In the genomic region with DNA sequence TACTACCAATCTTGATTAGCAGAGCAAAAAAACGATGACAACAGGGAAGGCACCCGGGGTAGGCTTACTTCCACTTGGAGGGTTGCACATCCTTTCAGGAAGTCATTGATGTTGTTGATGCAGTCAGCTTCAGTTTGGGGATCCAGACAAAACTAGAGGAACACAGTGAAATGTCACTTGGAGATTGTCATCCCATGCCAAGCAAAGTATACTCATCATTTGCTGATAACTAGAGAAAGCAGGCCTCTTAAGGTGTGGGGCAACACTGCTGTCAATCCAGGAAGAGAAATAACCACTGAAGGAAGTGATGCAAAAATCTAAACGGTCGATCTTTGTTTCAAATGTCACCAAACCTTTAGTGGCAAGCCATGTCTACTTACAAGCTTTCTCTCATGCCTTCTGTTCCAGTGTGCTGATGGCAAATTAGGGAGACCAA, we compare ENCODE assay signal across 9 cellular contexts. TPM values are rescaled to one million over a fixed set of nuclear protein-coding genes. Genes with fewer than 3 reads are reported as not detected.
DNase-seq lines count a peak whose midpoint lies in the region; ATAC-seq and FAIRE-seq lines count a peak whose summit lies in the region.
"Had no signal": no experiment of that assay in that cellular context is flagged by ENCODE, and none has a peak within 500 bp of the region (broad histone marks: within the 10 kb centered on the region; RNA-seq: fewer than 3 reads in every experiment).

No MANE protein-coding gene starts in this region.

- H3K27me3 ChIP-seq in small intestine (ENCODE audit: control insufficient read depth in 2 of 2, insufficient read depth in 2 of 2, low read length in 2 of 2): no peaks in the 10 kb centered on the region

- H3K9me3 ChIP-seq in small intestine (ENCODE audit: control insufficient read depth, low read depth): no peaks in the 10 kb centered on the region

- H3K27me3 Mint-ChIP-seq in activated T-helper 17 cell treated with anti-CD3 and anti-CD28 coated beads, Interleukin-2, amount 50 U/mL, for 72 hours: no peaks in the 10 kb centered on the region

- peaks cover 37% of the 10 kb centered on the region for H3K36me3 Mint-ChIP-seq in activated T-helper 17 cell treated with anti-CD3 and anti-CD28 coated beads, Interleukin-2, amount 50 U/mL, for 72 hours (ENCODE audit: low read depth)

- H3K36me3 ChIP-seq in small intestine (ENCODE audit: control insufficient read depth in 2 of 2, insufficient read depth in 2 of 2, low read length in 2 of 2): no peaks in the 10 kb centered on the region

- peak overlapping the region; percentile 91 for H3K27ac Mint-ChIP-seq in activated T-helper 17 cell treated with anti-CD3 and anti-CD28 coated beads, Interleukin-2, amount 50 U/mL, for 72 hours

- H3K9me3 Mint-ChIP-seq in activated T-helper 17 cell treated with anti-CD3 and anti-CD28 coated beads, Interleukin-2, amount 50 U/mL, for 72 hours: no peaks in the 10 kb centered on the region

- peak; percentile 58 for ATAC-seq in HG03432 (IDR thresholded peaks at IDR 0.05; ENCODE audit: unreplicated experiment)
- ATAC-seq in activated T-helper 17 cell treated with anti-CD3 and anti-CD28 coated beads, Interleukin-2, amount 50 U/mL, for 72 hours (replicated peaks): peak; percentile 83
- no peak for ATAC-seq in HG02884 (IDR thresholded peaks at IDR 0.05; ENCODE audit: unreplicated experiment)

- no peak overlapping the region for H3K4me3 ChIP-seq in small intestine (ENCODE audit: low read depth in 1 of 2, low read length in 2 of 2)

- peak overlapping the region in 1 of 2 donors; percentile 82 for H3K27ac ChIP-seq in small intestine (ENCODE audit: low read depth in 1 of 2, low read length in 1 of 2)

- DNase-seq in NK-92 treated with Interleukin-12 subunit alpha and Interleukin-12 subunit beta, amount 100 ng/mL, for 24 hours (lab: John Stamatoyannopoulos, UW): peak; percentile 2
- DNase-seq in NK-92 (lab: John Stamatoyannopoulos, UW; ENCODE audit: unreplicated experiment): no peak
- DNase-seq in small intestine: peak; percentile 23
- DNase-seq in DMS114 treated with DMSO at 0.1 percent for 48 hours (lab: John Stamatoyannopoulos, UW; ENCODE audit: unreplicated experiment): no peak
- no peak for DNase-seq in HPDE6-E6E7 (ENCODE audit: extremely low spot score)
- DNase-seq: 8988T had no signal

- 25 to 60% (median 46%) methylated on average over 4 of the region's 4 CpGs for WGBS in small intestine, 3 donors

- no peak for FAIRE-seq in small intestine (lab: Jason Lieb, UNC)

- peak overlapping the region; percentile 97 for H3K4me3 Mint-ChIP-seq in activated T-helper 17 cell treated with anti-CD3 and anti-CD28 coated beads, Interleukin-2, amount 50 U/mL, for 72 hours

- H3K4me1 Mint-ChIP-seq in activated T-helper 17 cell treated with anti-CD3 and anti-CD28 coated beads, Interleukin-2, amount 50 U/mL, for 72 hours: peaks cover 39% of the 10 kb centered on the region

- no peaks in the 10 kb centered on the region for H3K4me1 ChIP-seq in small intestine (ENCODE audit: control insufficient read depth in 2 of 2, insufficient read depth in 1 of 2, low read depth in 1 of 2, low read length in 1 of 2)

RNA-seq across cellular contexts. Expression of gene ARHGEF6, which starts 1.4 kb away (rescaled TPM):
- 10 to 100 TPM; 56.8 to 67.6 TPM for total RNA-seq in activated T-helper 17 cell treated with anti-CD3 and anti-CD28 coated beads, Interleukin-2, amount 50 U/mL, for 72 hours
- 1 to 10 TPM; 1.1 to 3.9 (median 3.8) TPM for polyA plus RNA-seq in small intestine

Comparison
In these comparisons a context has a peak if more than half of its experiments do, and no peak if none do; other contexts are left out.
1. DNase-seq: peak in NK-92 treated with Interleukin-12 subunit alpha and Interleukin-12 subunit beta, amount 100 ng/mL, for 24 hours (single experiment) and small intestine (single experiment); none in NK-92 (single experiment), DMS114 treated with DMSO at 0.1 percent for 48 hours (single experiment) and HPDE6-E6E7 (single experiment).